In the genomic region with DNA sequence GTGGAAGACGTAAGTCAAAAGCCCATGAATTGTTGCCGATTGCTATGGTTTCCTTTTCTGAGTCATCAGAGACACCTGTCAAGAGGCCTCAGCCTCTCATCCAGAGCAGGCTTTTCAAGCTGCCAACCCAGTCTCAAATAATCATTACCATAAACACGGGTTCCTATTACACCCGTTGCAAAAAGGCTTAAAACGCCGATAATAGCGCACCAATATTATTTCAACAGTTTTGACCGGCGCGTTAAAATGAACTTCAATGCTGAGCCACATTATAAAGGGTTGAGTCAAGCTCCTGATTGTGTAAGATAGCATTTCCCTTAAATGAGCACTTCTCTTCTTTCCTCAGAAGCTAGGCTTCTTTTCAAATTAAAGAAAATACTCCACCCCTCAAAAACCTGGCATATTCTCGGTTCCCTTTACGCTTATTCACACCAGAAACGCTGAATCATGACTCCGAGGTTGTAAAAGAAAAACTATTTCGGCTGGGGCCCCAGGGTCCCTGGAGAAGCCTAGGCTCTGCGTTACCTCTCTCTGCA, we compare ENCODE assay signal across 9 cellular contexts. TPM values are rescaled to one million over a fixed set of nuclear protein-coding genes. Genes with fewer than 3 reads are reported as not detected.
A peak's percentile ranks its signal among the peaks of the same experiment; 100 is the strongest.
DNase-seq lines count a peak whose midpoint lies in the region; ATAC-seq and TF ChIP-seq lines count a peak whose summit lies in the region.
"Had no signal": no experiment of that assay in that cellular context is flagged by ENCODE, and none has a peak within 500 bp of the region (broad histone marks: within the 10 kb centered on the region; RNA-seq: fewer than 3 reads in every experiment).

No MANE protein-coding gene starts in this region.

- peaks cover 7% of the 10 kb centered on the region for H3K4me1 Mint-ChIP-seq in type B pancreatic cell (ENCODE audit: unreplicated experiment)

- peak overlapping the region; percentile 84 for H3K4me3 ChIP-seq in choroid plexus epithelial cell (ENCODE audit: low read depth, low read length)
- H3K4me3 ChIP-seq in lower lobe of right lung: peak overlapping the region; percentile 70
- H3K4me3 ChIP-seq: BLaER1 treated with 17β-estradiol and CSF1 and Interleukin-3, amounts not matched to agents 10 nM and 100 nM had no signal

- H3K27ac Mint-ChIP-seq in type B pancreatic cell: peak overlapping the region; percentile 96

- H3K9me3 ChIP-seq in lower lobe of right lung: no peaks in the 10 kb centered on the region

- TF ChIP-seq CTCF in choroid plexus epithelial cell (conservative IDR thresholded peaks at IDR 0.05; ENCODE audit: low read depth, low read length) (no peak), lower lobe of right lung (IDR thresholded peaks at IDR 0.05) (no peak), type B pancreatic cell (conservative IDR thresholded peaks at IDR 0.05) (no peak)

- peaks cover 27% of the 10 kb centered on the region for H3K36me3 Mint-ChIP-seq in type B pancreatic cell

- peaks cover 22% of the 10 kb centered on the region for H3K4me1 ChIP-seq in lower lobe of right lung

- peaks cover 13% of the 10 kb centered on the region for H3K27me3 ChIP-seq in lower lobe of right lung (ENCODE audit: low read depth)
- H3K27me3 ChIP-seq: BLaER1 treated with 17β-estradiol and CSF1 and Interleukin-3, amounts not matched to agents 10 nM and 100 nM had no signal

- H3K27ac ChIP-seq in lower lobe of right lung: peak overlapping the region; percentile 65

- peaks cover 29% of the 10 kb centered on the region for H3K27me3 Mint-ChIP-seq in type B pancreatic cell

- no peaks in the 10 kb centered on the region for H3K36me3 ChIP-seq in lower lobe of right lung
- H3K36me3 ChIP-seq: BLaER1 treated with 17β-estradiol and CSF1 and Interleukin-3, amounts not matched to agents 10 nM and 100 nM had no signal

- intact Hi-C loops in lower lobe of right lung (cut with DNase I): no loop called here

- peak; percentile 38 for DNase-seq in NCI-H2196 (lab: John Stamatoyannopoulos, UW; ENCODE audit: unreplicated experiment)
- no peak for DNase-seq in NCI-H2196 treated with DMSO at 0.1 percent for 48 hours (lab: John Stamatoyannopoulos, UW; ENCODE audit: unreplicated experiment)
- peak; percentile 87 for DNase-seq in NCI-H2107 treated with DMSO at 0.1 percent for 48 hours (lab: John Stamatoyannopoulos, UW; ENCODE audit: unreplicated experiment)
- DNase-seq in choroid plexus epithelial cell (ENCODE audit: low read depth): peak; percentile 85
- DNase-seq in lower lobe of right lung: no peak
- no peak for DNase-seq in type B pancreatic cell (ENCODE audit: extremely low spot score, unreplicated experiment)
- no peak for DNase-seq in GDM1 (lab: John Stamatoyannopoulos, UW)

- peaks cover 3% of the 10 kb centered on the region for H3K9me3 Mint-ChIP-seq in type B pancreatic cell

- ATAC-seq in HG02763 (IDR thresholded peaks at IDR 0.05; ENCODE audit: unreplicated experiment) (peak; percentile 68), lower lobe of right lung (peak; percentile 34 to 58)

- H3K4me3 Mint-ChIP-seq in type B pancreatic cell: peak overlapping the region; percentile 93

RNA-seq across cellular contexts. Expression of a gene that starts 1.4 kb away (rescaled TPM):
- total RNA-seq in lower lobe of right lung (24.8 TPM), type B pancreatic cell (ENCODE audit: low replicate concordance) (24.0 and 48.7 TPM in 2 replicates)

Comparison
In these comparisons a context has a peak if more than half of its experiments do, and no peak if none do; other contexts are left out.
1. DNase-seq: peak in NCI-H2196 (single experiment), NCI-H2107 treated with DMSO at 0.1 percent for 48 hours (single experiment) and choroid plexus epithelial cell (single experiment); none in NCI-H2196 treated with DMSO at 0.1 percent for 48 hours (single experiment), lower lobe of right lung (single experiment), type B pancreatic cell (single experiment) and GDM1 (single experiment).